18 cellular contexts compared by ENCODE assay signal in the genomic region with DNA sequence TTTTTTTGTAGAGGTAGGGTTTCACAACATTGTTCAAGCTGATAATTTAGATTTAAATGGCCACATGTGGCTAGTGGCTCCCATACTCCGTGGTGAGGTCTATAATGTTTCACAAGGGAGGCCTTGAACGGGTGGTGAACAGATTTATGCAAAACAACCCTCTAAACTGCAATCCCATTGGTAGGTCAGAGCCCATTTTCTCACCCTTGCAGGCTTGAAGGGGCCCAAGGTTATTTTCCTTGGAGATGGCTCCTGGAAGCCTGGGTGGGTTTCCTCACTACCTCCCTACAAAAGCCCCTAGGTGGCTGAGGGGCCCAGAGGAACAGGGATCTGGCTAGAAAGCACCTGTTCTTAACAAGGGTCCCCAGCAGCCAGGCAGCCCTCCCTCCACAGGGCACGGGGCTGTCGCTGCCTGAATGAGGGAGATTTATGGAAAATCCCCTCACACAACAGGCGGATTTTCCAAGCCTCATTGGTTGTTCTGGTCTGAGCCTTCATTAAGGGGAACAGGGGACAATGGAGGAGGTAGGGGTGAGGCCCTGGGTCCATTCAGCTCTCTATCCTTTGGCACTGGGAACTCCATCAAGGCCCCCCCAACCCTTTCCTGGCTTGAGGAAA.
"Had no signal": no experiment of that assay in that cellular context is flagged by ENCODE, and none has a peak within 500 bp of the region (broad histone marks: within the 10 kb centered on the region; RNA-seq: fewer than 3 reads in every experiment).

No MANE protein-coding gene starts in this region.

- H3K36me3 ChIP-seq: right atrium auricular region, transverse colon, vagina had no signal

- H3K4me1 Mint-ChIP-seq: activated CD4-positive, alpha-beta T cell treated with anti-CD3 and anti-CD28 coated beads, Interleukin-2, amount 10 ng/mL, durations not matched to agents 24 days and 14 days; activated naive CD8-positive, alpha-beta T cell treated with anti-CD3 and anti-CD28 coated beads, Interleukin-2, amount 50 U/mL, for 24 hours; naive thymus-derived CD4-positive, alpha-beta T cell had no signal

- H3K9me3 ChIP-seq: mucosa of descending colon, right atrium auricular region, transverse colon, vagina had no signal

- ATAC-seq: activated naive CD8-positive, alpha-beta T cell treated with anti-CD3 and anti-CD28 coated beads, Interleukin-2, amount 50 U/mL, for 24 hours; activated T-cell treated with anti-CD3 and anti-CD28 coated beads, Interleukin-2, amount 50 U/mL, for 72 hours; mucosa of descending colon; naive thymus-derived CD4-positive, alpha-beta T cell had no signal

- DNase-seq: activated CD4-positive, alpha-beta T cell treated with anti-CD3 and anti-CD28 coated beads, Interleukin-2, amount 10 ng/mL, durations not matched to agents 24 days and 14 days; activated CD4-positive, CD25-positive, alpha-beta regulatory T cell; activated CD8-positive, alpha-beta memory T cell treated with anti-CD3 and anti-CD28 coated beads, Interleukin-2, amount 50 U/mL, for 48 hours; activated naive CD4-positive, alpha-beta T cell; activated naive CD8-positive, alpha-beta T cell treated with anti-CD3 and anti-CD28 coated beads, Interleukin-2, amount 50 U/mL, for 24 hours; activated T-cell treated with anti-CD3 and anti-CD28 coated beads, Interleukin-2, amount 50 U/mL, for 72 hours; dorsolateral prefrontal cortex; islet precursor cell; mucosa of descending colon; naive thymus-derived CD4-positive, alpha-beta T cell; stimulated activated CD4-positive, alpha-beta T cell treated with anti-CD3 and anti-CD28 coated beads, Interleukin-4, amount 100 ng/mL, for 4 hours; stimulated activated CD8-positive, alpha-beta memory T cell treated with anti-CD3 and anti-CD28 coated beads, Interleukin-4, amount 100 ng/mL, for 48 hours; stimulated activated naive CD4-positive, alpha-beta T cell treated with Interleukin-2 at 50 U/mL for 16 hours; transverse colon had no signal

- H3K27ac Mint-ChIP-seq: activated CD4-positive, alpha-beta T cell treated with anti-CD3 and anti-CD28 coated beads, Interleukin-2, amount 10 ng/mL, durations not matched to agents 24 days and 14 days; activated naive CD8-positive, alpha-beta T cell treated with anti-CD3 and anti-CD28 coated beads, Interleukin-2, amount 50 U/mL, for 24 hours; activated T-cell treated with anti-CD3 and anti-CD28 coated beads, Interleukin-2, amount 50 U/mL, for 72 hours; T-helper 2 cell treated with Interferon-gamma antibody and Interleukin-4, amounts not matched to agents 5 μg/mL and 100 μg/mL, for 36 hours had no signal

- H3K27ac ChIP-seq: dorsolateral prefrontal cortex, right atrium auricular region, skin epidermis, transverse colon, vagina had no signal

- H3K27me3 ChIP-seq: right atrium auricular region, transverse colon, vagina had no signal

- H3K36me3 Mint-ChIP-seq: naive thymus-derived CD4-positive, alpha-beta T cell had no signal

- H3K9me3 Mint-ChIP-seq: activated CD4-positive, alpha-beta T cell treated with anti-CD3 and anti-CD28 coated beads, Interleukin-2, amount 10 ng/mL, durations not matched to agents 24 days and 14 days; activated naive CD8-positive, alpha-beta T cell treated with anti-CD3 and anti-CD28 coated beads, Interleukin-2, amount 50 U/mL, for 24 hours; activated T-cell treated with anti-CD3 and anti-CD28 coated beads, Interleukin-2, amount 50 U/mL, for 72 hours; naive thymus-derived CD4-positive, alpha-beta T cell; T-helper 2 cell treated with Interferon-gamma antibody and Interleukin-4, amounts not matched to agents 5 μg/mL and 100 μg/mL, for 36 hours had no signal

- H3K4me3 ChIP-seq: dorsolateral prefrontal cortex, mucosa of descending colon, right atrium auricular region, skin epidermis, transverse colon, vagina had no signal

- H3K4me3 Mint-ChIP-seq: activated CD4-positive, alpha-beta T cell treated with anti-CD3 and anti-CD28 coated beads, Interleukin-2, amount 10 ng/mL, durations not matched to agents 24 days and 14 days; activated naive CD8-positive, alpha-beta T cell treated with anti-CD3 and anti-CD28 coated beads, Interleukin-2, amount 50 U/mL, for 24 hours; activated T-cell treated with anti-CD3 and anti-CD28 coated beads, Interleukin-2, amount 50 U/mL, for 72 hours; naive thymus-derived CD4-positive, alpha-beta T cell; T-helper 2 cell treated with Interferon-gamma antibody and Interleukin-4, amounts not matched to agents 5 μg/mL and 100 μg/mL, for 36 hours had no signal

- H3K4me1 ChIP-seq: right atrium auricular region had no signal
